ENCODE assay signal across 8 cellular contexts in genomic region chr6:155154158-155154830, GRCh38.
A peak's percentile ranks its signal among the peaks of the same experiment; 100 is the strongest.
DNase-seq lines count a peak whose midpoint lies in the region; FAIRE-seq and TF ChIP-seq lines count a peak whose summit lies in the region.

No MANE protein-coding gene starts in this region.

- no peak for TF ChIP-seq CTCF in AG04450 (IDR thresholded peaks at IDR 0.05; ENCODE audit: low read depth, low read length)
- TF ChIP-seq CTCF in HFF-Myc (IDR thresholded peaks at IDR 0.05; ENCODE audit: low read depth, low read length, missing control alignments): no peak
- TF ChIP-seq CTCF in SK-N-SH (IDR thresholded peaks at IDR 0.05): no peak
- TF ChIP-seq CTCF in suprapubic skin (IDR thresholded peaks at IDR 0.05): no peak

- H3K36me3 ChIP-seq in SK-N-SH (replicated peaks in 1 of 2; ENCODE audit: control insufficient read depth in 1 of 2, insufficient read depth in 2 of 2, low read length in 1 of 2) (no peaks in the 10 kb centered on the region), suprapubic skin (no peaks in the 10 kb centered on the region)

- peaks cover 16% of the 10 kb centered on the region for H3F3A ChIP-seq in SK-N-SH (replicated peaks; ENCODE audit: insufficient read depth)

- H3K27ac ChIP-seq in AG04450 (ENCODE audit: low read depth, low read length) (peak overlapping the region; percentile 91), SK-N-SH (ENCODE audit: low read depth in 2 of 2, low read length in 1 of 2) (peak overlapping the region; percentile 83 to 86), epithelial cell of prostate (peak overlapping the region; percentile 17), suprapubic skin (peak overlapping the region; percentile 46)

- peak; percentile 62 to 86; a peak in 3 of 4 replicates for TF ChIP-seq EP300 in SK-N-SH (IDR thresholded peaks at IDR 0.05; ENCODE audit: borderline replicate concordance in 1 of 2, low read depth in 1 of 2, low read length in 1 of 2)
- TF ChIP-seq EP300 in suprapubic skin (IDR thresholded peaks at IDR 0.05): no peak

- H3K4me3 ChIP-seq in AG04450 (ENCODE audit: low read depth, low read length): no peak overlapping the region
- no peak overlapping the region for H3K4me3 ChIP-seq in HFF-Myc (replicated peaks; ENCODE audit: low read depth, low read length)
- no peak overlapping the region for H3K4me3 ChIP-seq in SK-N-SH (ENCODE audit: low read depth in 2 of 2, low read length in 1 of 2)
- no peak overlapping the region for H3K4me3 ChIP-seq in suprapubic skin

- H4K20me1 ChIP-seq in SK-N-SH (ENCODE audit: insufficient read depth): no peaks in the 10 kb centered on the region

- 0 out of 2 replicates have a peak overlapping the region, but pooled peaks have one; percentile 17 for H2AFZ ChIP-seq in SK-N-SH (ENCODE audit: low read depth)

- no peak for TF ChIP-seq POLR2A in suprapubic skin (IDR thresholded peaks at IDR 0.05)

- peak overlapping the region; percentile 33; the same call in 1 of the 2 replicates for H3K9ac ChIP-seq in SK-N-SH

- H3K4me1 ChIP-seq in SK-N-SH (ENCODE audit: control insufficient read depth in 1 of 2, insufficient read depth in 2 of 2, low read depth in 1 of 2, low read length in 1 of 2): peaks cover 19 to 26% of the 10 kb centered on the region in 2 experiments
- H3K4me1 ChIP-seq in suprapubic skin: peaks cover 12% of the 10 kb centered on the region

- H3K9me3 ChIP-seq in AG04450 (ENCODE audit: control insufficient read depth, insufficient read depth, low read length) (no peaks in the 10 kb centered on the region; the same call in 1 of the 2 replicates), SK-N-SH (no peaks in the 10 kb centered on the region), suprapubic skin (no peaks in the 10 kb centered on the region)

- POLR2A ChIA-PET in AG04450 (lab: Yijun Ruan, JAX) (interaction anchor here (0.6 kb wide), 2 partner anchors 91 to 111 kb away, joined by 3 to 13 read pairs; no protein-coding TSS in a partner anchor), SK-N-SH (lab: Yijun Ruan, JAX) (interaction anchor here (0.6 kb wide), 1 partner anchor 9 kb away, joined by 3 read pairs; no protein-coding TSS in a partner anchor)

- CTCF ChIA-PET in AG04450 (lab: Charles Lee) (interaction anchor here (0.7 to 1.6 kb wide), 8 partner anchors 23 to 479 kb away, joined by 3 to 6 read pairs (median 3); no protein-coding TSS in a partner anchor), SK-N-SH (lab: Yijun Ruan, JAX) (interaction anchor here (1.2 to 1.4 kb wide), 4 partner anchors 19 to 286 kb away, joined by 3 to 7 read pairs (median 4); no protein-coding TSS in a partner anchor)

- WGBS in SK-N-SH (ENCODE audit: low lambda C conversion rate): 22% methylated on average over 11 of the region's 11 CpGs
- WGBS in suprapubic skin: 39% methylated on average over 11 of the region's 11 CpGs

- peak overlapping the region; percentile 52 for H3K4me2 ChIP-seq in SK-N-SH

- DNase-seq in AG04450 (ENCODE audit: low read depth, low spot score) (peak; percentile 78), HFF-Myc (ENCODE audit: extremely low read depth, low read depth) (peak; percentile 90), SK-N-SH (peak; percentile 84), epithelial cell of prostate (ENCODE audit: low read depth, low spot score) (no peak), suprapubic skin (ENCODE audit: low spot score in 2 of 2) (no peak), GM19239 (ENCODE audit: insufficient read length, low spot score) (no peak), SIG-M5 treated with dmso at 0.1 percent for 504 hours (lab: John Stamatoyannopoulos, UW; ENCODE audit: unreplicated experiment) (no peak), AML-193 (lab: John Stamatoyannopoulos, UW) (no peak)

- TF ChIP-seq RAD21 in SK-N-SH (IDR thresholded peaks at IDR 0.05; ENCODE audit: low read length): peak; percentile 24

- no peaks in the 10 kb centered on the region for H3K9me2 ChIP-seq in SK-N-SH

- FAIRE-seq in GM19239 (lab: Jason Lieb, UNC): no peak

- peaks cover 11% of the 10 kb centered on the region; the same call in 1 of the 2 replicates for H3K79me2 ChIP-seq in SK-N-SH (ENCODE audit: insufficient read depth)

- H3K27me3 ChIP-seq in AG04450 (ENCODE audit: control insufficient read depth, insufficient read depth, low read length) (no peaks in the 10 kb centered on the region), SK-N-SH (ENCODE audit: insufficient read depth) (no peaks in the 10 kb centered on the region), suprapubic skin (no peaks in the 10 kb centered on the region)

TF ChIP-seq in SK-N-SH, 30 proteins besides CTCF, POLR2A, EP300 and RAD21:
- TF ChIP-seq NFIC (IDR thresholded peaks at IDR 0.05; ENCODE audit: borderline replicate concordance): 0 out of 2 replicates have a peak, but pooled peaks have one; percentile 5
- no peak for TF ChIP-seq RXRA (IDR thresholded peaks at IDR 0.05; ENCODE audit: borderline replicate concordance, low read depth)
- TF ChIP-seq TEAD4 (IDR thresholded peaks at IDR 0.05; ENCODE audit: borderline replicate concordance, insufficient read depth): peak; percentile 44; the same call in 1 of the 2 replicates
- TF ChIP-seq MEF2A (IDR thresholded peaks at IDR 0.05; ENCODE audit: borderline replicate concordance, low read depth): peak; percentile 96
- peak; percentile 41; the same call in 1 of the 2 replicates for TF ChIP-seq MAX (IDR thresholded peaks at IDR 0.05; ENCODE audit: low read depth)
- TF ChIP-seq EZH2phosphoT487 (IDR thresholded peaks at IDR 0.05; ENCODE audit: borderline replicate concordance, low read depth): no peak
- TF ChIP-seq FOSL2 (IDR thresholded peaks at IDR 0.05; ENCODE audit: borderline replicate concordance, low read depth): peak; percentile 61; the same call in 1 of the 2 replicates
- TF ChIP-seq RFX5 (IDR thresholded peaks at IDR 0.05; ENCODE audit: low read length): 0 out of 2 replicates have a peak, but pooled peaks have one; percentile 10
- peak; percentile 82 for TF ChIP-seq CHD2 (IDR thresholded peaks at IDR 0.05; ENCODE audit: low read length, partially characterized antibody)
- TF ChIP-seq ZBTB33 (IDR thresholded peaks at IDR 0.05; ENCODE audit: borderline replicate concordance, low read depth): no peak
- TF ChIP-seq TCF12 (IDR thresholded peaks at IDR 0.05): peak; percentile 58
- TF ChIP-seq SMC3 (IDR thresholded peaks at IDR 0.05; ENCODE audit: low read depth, low read length): no peak
- TF ChIP-seq JUND (IDR thresholded peaks at IDR 0.05): peak; percentile 74
- no peak for TF ChIP-seq SIN3A (IDR thresholded peaks at IDR 0.05; ENCODE audit: borderline replicate concordance, low read depth, low read length)
- 0 out of 2 replicates have a peak, but pooled peaks have one; percentile 14 for TF ChIP-seq POLR2AphosphoS5 (IDR thresholded peaks at IDR 0.05; ENCODE audit: low read depth, low read length)

Comparison
In these comparisons a context has a peak if more than half of its experiments do, and no peak if none do; other contexts are left out.
1. DNase-seq: peak in AG04450 (single experiment), HFF-Myc (single experiment) and SK-N-SH (single experiment); none in epithelial cell of prostate (single experiment), suprapubic skin (0 of 2), GM19239 (single experiment), SIG-M5 treated with dmso at 0.1 percent for 504 hours (single experiment) and AML-193 (0 of 2).
2. H3K27ac ChIP-seq: peak in every context shown above with its lines; median percentile 91 in AG04450; 84 in SK-N-SH; 46 in suprapubic skin; 17 in epithelial cell of prostate.